In genomic region chr1:230648114-230648513, GRCh38 we compare ENCODE assay signal across 24 cellular contexts.
"Had no signal": no experiment of that assay in that cellular context is flagged by ENCODE, and none has a peak within 500 bp of the region (broad histone marks: within the 10 kb centered on the region; RNA-seq: fewer than 3 reads in every experiment).

No MANE protein-coding gene starts in this region.

- H3K9me3 ChIP-seq: breast epithelium had no signal

- H3K27me3 ChIP-seq: breast epithelium had no signal

- H3K27ac ChIP-seq: breast epithelium had no signal

- H3K36me3 ChIP-seq: breast epithelium had no signal

- H3K9me3 Mint-ChIP-seq: activated T-helper 17 cell treated with anti-CD3 and anti-CD28 coated beads, Interleukin-2, amount 50 U/mL, for 72 hours had no signal

- H3K4me3 ChIP-seq: breast epithelium had no signal

- DNase-seq: activated CD4-positive, alpha-beta memory T cell treated with anti-CD3 and anti-CD28 coated beads, Interleukin-2, amount 10 ng/mL, durations not matched to agents 7 days and 5 days; activated CD4-positive, alpha-beta T cell treated with anti-CD3 and anti-CD28 coated beads, Interleukin-2, amount 10 ng/mL, durations not matched to agents 7 days and 5 days; activated CD4-positive, CD25-positive, alpha-beta regulatory T cell; activated gamma-delta T cell; activated naive CD4-positive, alpha-beta T cell treated with anti-CD3 and anti-CD28 coated beads for 36 hours; activated naive CD8-positive, alpha-beta T cell treated with anti-CD3 and anti-CD28 coated beads, Interleukin-2, amount 10 ng/mL, durations not matched to agents 7 days and 5 days; activated T-cell treated with anti-CD3 and anti-CD28 coated beads for 4 hours; activated T-cell treated with anti-CD3 and anti-CD28 coated beads, Interleukin-2, amount 50 U/mL, for 48 hours; aorta; central memory CD4-positive, alpha-beta T cell; KBM-7; MV-4-11; NCI-H1092 treated with DMSO at 0.1 percent for 48 hours; NCI-H1417 treated with DMSO at 0.1 percent for 48 hours; NCI-H1694 treated with DMSO at 0.1 percent for 48 hours; NCI-H2029 treated with DMSO at 0.1 percent for 48 hours; NCI-H510A treated with DMSO at 0.1 percent for 48 hours; NCI-H69; PC-3; SIG-M5; T-helper 2 cell; T1000 had no signal

- H3K4me3 Mint-ChIP-seq: activated CD4-positive, alpha-beta memory T cell treated with anti-CD3 and anti-CD28 coated beads, Interleukin-2, amount 10 ng/mL, durations not matched to agents 7 days and 5 days; activated CD4-positive, alpha-beta T cell treated with anti-CD3 and anti-CD28 coated beads, Interleukin-2, amount 10 ng/mL, durations not matched to agents 7 days and 5 days; activated naive CD4-positive, alpha-beta T cell treated with anti-CD3 and anti-CD28 coated beads for 36 hours; activated naive CD8-positive, alpha-beta T cell treated with anti-CD3 and anti-CD28 coated beads, Interleukin-2, amount 10 ng/mL, durations not matched to agents 7 days and 5 days; activated T-helper 17 cell treated with anti-CD3 and anti-CD28 coated beads, Interleukin-2, amount 50 U/mL, for 72 hours had no signal

- ATAC-seq: activated T-helper 17 cell treated with anti-CD3 and anti-CD28 coated beads, Interleukin-2, amount 50 U/mL, for 72 hours; PC-3 had no signal

- H3K27ac Mint-ChIP-seq: activated CD4-positive, alpha-beta memory T cell treated with anti-CD3 and anti-CD28 coated beads, Interleukin-2, amount 10 ng/mL, durations not matched to agents 7 days and 5 days; activated CD4-positive, alpha-beta T cell treated with anti-CD3 and anti-CD28 coated beads, Interleukin-2, amount 10 ng/mL, durations not matched to agents 7 days and 5 days; activated naive CD4-positive, alpha-beta T cell treated with anti-CD3 and anti-CD28 coated beads for 36 hours; activated naive CD8-positive, alpha-beta T cell treated with anti-CD3 and anti-CD28 coated beads, Interleukin-2, amount 10 ng/mL, durations not matched to agents 7 days and 5 days; activated T-helper 17 cell treated with anti-CD3 and anti-CD28 coated beads, Interleukin-2, amount 50 U/mL, for 72 hours had no signal
